Comparison of ENCODE assay signal across 1 cellular context in the genomic region with DNA sequence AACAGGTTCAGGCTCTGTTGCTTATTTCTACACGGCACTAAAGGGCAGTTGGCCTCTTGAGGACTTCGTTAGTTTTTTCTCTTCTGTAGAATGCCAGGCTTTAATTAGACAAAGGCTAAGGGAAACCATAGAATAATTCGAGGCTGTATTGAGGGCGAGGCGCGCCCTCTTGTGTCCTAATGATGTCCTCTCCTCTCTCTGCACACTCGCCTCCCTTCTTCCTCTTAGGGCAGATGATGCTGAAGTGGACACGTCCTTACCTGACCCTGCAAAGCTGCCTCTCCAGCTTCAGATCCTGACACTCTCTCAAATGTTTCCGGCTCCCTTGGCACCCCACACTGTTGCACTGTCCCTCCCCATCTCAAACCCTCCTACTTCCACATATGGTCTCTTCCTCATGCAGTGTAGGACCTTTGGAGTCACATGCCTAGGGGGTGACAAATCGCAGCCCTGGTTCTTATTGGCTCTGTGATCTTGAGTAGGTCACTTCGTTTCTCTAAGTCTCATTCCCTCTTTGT.
TF ChIP-seq lines count a peak whose summit lies in the region.

No MANE protein-coding gene starts in this region.

TF ChIP-seq in SK-N-SH, 30 proteins besides CTCF, POLR2A, EP300 and RAD21 (continued from another document):
- TF ChIP-seq, protein P1, sequence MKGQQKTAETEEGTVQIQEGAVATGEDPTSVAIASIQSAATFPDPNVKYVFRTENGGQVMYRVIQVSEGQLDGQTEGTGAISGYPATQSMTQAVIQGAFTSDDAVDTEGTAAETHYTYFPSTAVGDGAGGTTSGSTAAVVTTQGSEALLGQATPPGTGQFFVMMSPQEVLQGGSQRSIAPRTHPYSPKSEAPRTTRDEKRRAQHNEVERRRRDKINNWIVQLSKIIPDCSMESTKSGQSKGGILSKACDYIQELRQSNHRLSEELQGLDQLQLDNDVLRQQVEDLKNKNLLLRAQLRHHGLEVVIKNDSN (IDR thresholded peaks at IDR 0.05; ENCODE audit: borderline replicate concordance, low read depth), result peak; percentile 69; the same call in 1 of the 2 replicates
- TF ChIP-seq, protein P2, sequence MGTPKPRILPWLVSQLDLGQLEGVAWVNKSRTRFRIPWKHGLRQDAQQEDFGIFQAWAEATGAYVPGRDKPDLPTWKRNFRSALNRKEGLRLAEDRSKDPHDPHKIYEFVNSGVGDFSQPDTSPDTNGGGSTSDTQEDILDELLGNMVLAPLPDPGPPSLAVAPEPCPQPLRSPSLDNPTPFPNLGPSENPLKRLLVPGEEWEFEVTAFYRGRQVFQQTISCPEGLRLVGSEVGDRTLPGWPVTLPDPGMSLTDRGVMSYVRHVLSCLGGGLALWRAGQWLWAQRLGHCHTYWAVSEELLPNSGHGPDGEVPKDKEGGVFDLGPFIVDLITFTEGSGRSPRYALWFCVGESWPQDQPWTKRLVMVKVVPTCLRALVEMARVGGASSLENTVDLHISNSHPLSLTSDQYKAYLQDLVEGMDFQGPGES (IDR thresholded peaks at IDR 0.05; ENCODE audit: low read depth, low read length), result no peak
- TF ChIP-seq JUND (IDR thresholded peaks at IDR 0.05) (no peak), TEAD4 (IDR thresholded peaks at IDR 0.05; ENCODE audit: borderline replicate concordance, insufficient read depth) (no peak), YY1 (IDR thresholded peaks at IDR 0.05; ENCODE audit: low read depth) (no peak), TAF1 (IDR thresholded peaks at IDR 0.05; ENCODE audit: borderline replicate concordance, low read depth, low read length) (no peak), SIN3A (IDR thresholded peaks at IDR 0.05; ENCODE audit: borderline replicate concordance, low read depth, low read length) (no peak), ELF1 (IDR thresholded peaks at IDR 0.05) (no peak)
- TF ChIP-seq, protein P3, sequence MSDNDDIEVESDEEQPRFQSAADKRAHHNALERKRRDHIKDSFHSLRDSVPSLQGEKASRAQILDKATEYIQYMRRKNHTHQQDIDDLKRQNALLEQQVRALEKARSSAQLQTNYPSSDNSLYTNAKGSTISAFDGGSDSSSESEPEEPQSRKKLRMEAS (IDR thresholded peaks at IDR 0.05; ENCODE audit: low read depth), result peak; percentile 41; the same call in 1 of the 2 replicates
